In the genomic region with DNA sequence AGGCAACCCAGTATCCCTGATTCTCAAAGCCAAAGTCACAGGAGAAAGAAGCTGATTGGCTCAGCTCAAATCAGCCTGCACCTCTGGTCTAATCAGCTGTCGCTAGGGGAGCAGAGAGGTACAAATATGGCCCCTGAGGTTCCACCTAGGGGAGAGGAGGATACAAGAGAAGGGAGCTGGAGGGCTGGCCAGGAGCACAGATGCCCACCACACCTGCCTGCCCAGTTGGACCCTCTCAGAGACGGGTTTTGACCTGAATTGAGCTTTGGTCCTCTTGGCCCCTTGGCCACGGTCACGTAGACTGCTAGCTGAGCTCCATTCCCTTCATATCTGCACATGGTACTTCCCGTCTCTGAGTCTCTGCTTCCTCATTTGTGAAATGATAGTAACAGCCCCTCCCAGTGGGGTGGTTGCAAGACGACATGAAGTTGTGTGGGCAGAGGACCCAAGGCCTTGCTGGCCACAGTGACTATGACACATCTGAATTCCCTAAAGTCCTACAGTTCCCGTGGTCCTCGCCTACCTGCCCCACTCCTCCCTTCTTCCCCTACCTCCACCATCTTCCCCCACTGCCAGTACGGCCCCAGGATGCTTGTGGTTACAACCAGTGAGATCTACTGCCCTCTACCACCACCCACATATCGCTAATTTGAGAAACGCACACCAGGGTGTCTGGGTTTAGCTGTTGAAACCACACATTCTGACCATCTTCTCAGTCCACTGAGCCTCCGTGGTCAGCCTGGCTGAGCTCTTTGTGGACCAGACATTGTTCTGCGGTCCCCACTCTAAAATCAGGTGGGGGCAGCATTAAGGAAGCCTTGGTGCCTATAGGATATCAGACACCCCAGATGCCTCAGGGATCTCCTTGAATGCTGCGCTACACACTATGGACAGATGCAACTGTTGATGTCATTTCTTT, we compare ENCODE assay signal across 8 cellular contexts.
DNase-seq lines count a peak whose midpoint lies in the region; ATAC-seq and TF ChIP-seq lines count a peak whose summit lies in the region.

No MANE protein-coding gene starts in this region.

- no peaks in the 10 kb centered on the region for H3F3A ChIP-seq in OCI-LY1 (ENCODE audit: insufficient read depth, low read length)
- H3F3A ChIP-seq in GM23338 (replicated peaks; ENCODE audit: low read depth) = no peaks in the 10 kb centered on the region

- H3K36me3 ChIP-seq in OCI-LY1 (ENCODE audit: insufficient read depth, low read length) = no peaks in the 10 kb centered on the region
- no peaks in the 10 kb centered on the region for H3K36me3 ChIP-seq in GM23338 (ENCODE audit: insufficient read depth)
- H3K36me3 ChIP-seq in MG63 = no peaks in the 10 kb centered on the region

- H4K20me1 ChIP-seq in OCI-LY1 (ENCODE audit: insufficient read depth, low read length) = no peaks in the 10 kb centered on the region
- H4K20me1 ChIP-seq in GM23338 (replicated peaks; ENCODE audit: insufficient read depth) = no peaks in the 10 kb centered on the region

- ATAC-seq in GM18861 (IDR thresholded peaks at IDR 0.05; ENCODE audit: unreplicated experiment) (peak; percentile 37), HG02678 (IDR thresholded peaks at IDR 0.05; ENCODE audit: unreplicated experiment) (peak; percentile 54), memory B cell (ENCODE audit: low read depth) (peak; percentile 92), GM23338 (no peak)

- TF ChIP-seq CTCF in OCI-LY1 (IDR thresholded peaks at IDR 0.05; ENCODE audit: low read length) (peak; percentile 4; the same call in 1 of the 2 replicates), GM23338 (conservative IDR thresholded peaks at IDR 0.05; ENCODE audit: low read depth in 2 of 2) (no peak)

- H3K4me2 ChIP-seq in OCI-LY1 (ENCODE audit: low read length) (peak overlapping the region; percentile 58), GM23338 (no peak overlapping the region)

- peaks cover 10% of the 10 kb centered on the region for H3K9me3 Mint-ChIP-seq in memory B cell
- H3K9me3 Mint-ChIP-seq in GM23338 = peaks cover 17% of the 10 kb centered on the region

- H3K4me3 ChIP-seq in OCI-LY1 (ENCODE audit: low read depth, low read length, poor library complexity, severe bottlenecking) (peak overlapping the region; percentile 33), GM23338 (no peak overlapping the region), MG63 (no peak overlapping the region)

- H3K27ac Mint-ChIP-seq in memory B cell (peak overlapping the region; percentile 95), GM23338 (no peak overlapping the region)

- peak; percentile 58 to 72 for DNase-seq in memory B cell (ENCODE audit: low spot score in 2 of 2)
- no peak for DNase-seq in NCI-H345 treated with DMSO at 0.1 percent for 48 hours (lab: John Stamatoyannopoulos, UW; ENCODE audit: unreplicated experiment)
- DNase-seq in NCI-H526 treated with DMSO at 0.1 percent for 48 hours (lab: John Stamatoyannopoulos, UW) = no peak
- no peak for DNase-seq in GM23338 (ENCODE audit: low spot score)
- no peak for DNase-seq in MG63

- peaks cover 14% of the 10 kb centered on the region for H3K36me3 Mint-ChIP-seq in memory B cell
- peaks cover 5% of the 10 kb centered on the region; the same call in 1 of the 3 replicates for H3K36me3 Mint-ChIP-seq in GM23338 (ENCODE audit: low read depth)

- H3K9ac ChIP-seq in OCI-LY1 (ENCODE audit: low read length) = no peak overlapping the region

- H3K27me3 ChIP-seq in OCI-LY1 (ENCODE audit: insufficient read depth, low read length) = peaks cover 4% of the 10 kb centered on the region; the same call in 1 of the 2 replicates
- no peaks in the 10 kb centered on the region for H3K27me3 ChIP-seq in GM23338 (ENCODE audit: insufficient read depth)
- no peaks in the 10 kb centered on the region for H3K27me3 ChIP-seq in MG63

- peaks cover 47% of the 10 kb centered on the region for H3K4me1 Mint-ChIP-seq in memory B cell
- H3K4me1 Mint-ChIP-seq in GM23338 = peaks cover 2% of the 10 kb centered on the region; the same call in 2 of the 3 replicates

- H3K27me3 Mint-ChIP-seq in memory B cell (no peaks in the 10 kb centered on the region), GM23338 (ENCODE audit: insufficient read depth, low read depth, poor library complexity) (no peaks in the 10 kb centered on the region)

- H2AFZ ChIP-seq in OCI-LY1 (ENCODE audit: low read length) (no peak overlapping the region), GM23338 (no peak overlapping the region)

- H3K4me1 ChIP-seq in OCI-LY1 (ENCODE audit: insufficient read depth, low read length, severe bottlenecking) (peaks cover 14% of the 10 kb centered on the region), GM23338 (ENCODE audit: insufficient read depth) (no peaks in the 10 kb centered on the region)

- H3K9me2 ChIP-seq in OCI-LY1 (ENCODE audit: low read depth, low read length) (no peaks in the 10 kb centered on the region), GM23338 (ENCODE audit: insufficient read depth) (0 out of 2 replicates have a peak, but pooled peaks cover 5% of the 10 kb centered on the region)

- H3K79me2 ChIP-seq in OCI-LY1 (ENCODE audit: insufficient read depth, low read length) (no peaks in the 10 kb centered on the region), GM23338 (replicated peaks; ENCODE audit: insufficient read depth) (no peaks in the 10 kb centered on the region)

- H3K27ac ChIP-seq in OCI-LY1 (ENCODE audit: low read depth, low read length, poor library complexity, severe bottlenecking) (no peak overlapping the region), GM23338 (ENCODE audit: low read depth) (no peak overlapping the region)

- H3K4me3 Mint-ChIP-seq in memory B cell (peak overlapping the region; percentile 70), GM23338 (no peak overlapping the region)

- H3K9me3 ChIP-seq in OCI-LY1 (ENCODE audit: low read length) = peaks cover 3% of the 10 kb centered on the region
- H3K9me3 ChIP-seq in MG63 = peaks cover 2% of the 10 kb centered on the region

TF ChIP-seq in GM23338, 12 proteins besides CTCF, POLR2A, EP300 and RAD21:
- TF ChIP-seq EZH2phosphoT487 (IDR thresholded peaks at IDR 0.05; ENCODE audit: unreplicated experiment) (no peak), ZNF114 (CRISPR knock-in tag; IDR thresholded peaks at IDR 0.05) (no peak), STAT1 (IDR thresholded peaks at IDR 0.05; ENCODE audit: unreplicated experiment) (no peak), JUNB (IDR thresholded peaks at IDR 0.05; ENCODE audit: unreplicated experiment) (no peak), NANOG (IDR thresholded peaks at IDR 0.05; ENCODE audit: borderline replicate concordance) (no peak), EZH2 (IDR thresholded peaks at IDR 0.05; ENCODE audit: low read depth, unreplicated experiment) (no peak), ZNF331 (CRISPR knock-in tag; IDR thresholded peaks at IDR 0.05; ENCODE audit: low read depth) (no peak), CREB1 (CRISPR knock-in tag; IDR thresholded peaks at IDR 0.05; ENCODE audit: low read depth) (no peak)
- TF ChIP-seq, protein P1, sequence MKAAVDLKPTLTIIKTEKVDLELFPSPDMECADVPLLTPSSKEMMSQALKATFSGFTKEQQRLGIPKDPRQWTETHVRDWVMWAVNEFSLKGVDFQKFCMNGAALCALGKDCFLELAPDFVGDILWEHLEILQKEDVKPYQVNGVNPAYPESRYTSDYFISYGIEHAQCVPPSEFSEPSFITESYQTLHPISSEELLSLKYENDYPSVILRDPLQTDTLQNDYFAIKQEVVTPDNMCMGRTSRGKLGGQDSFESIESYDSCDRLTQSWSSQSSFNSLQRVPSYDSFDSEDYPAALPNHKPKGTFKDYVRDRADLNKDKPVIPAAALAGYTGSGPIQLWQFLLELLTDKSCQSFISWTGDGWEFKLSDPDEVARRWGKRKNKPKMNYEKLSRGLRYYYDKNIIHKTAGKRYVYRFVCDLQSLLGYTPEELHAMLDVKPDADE (IDR thresholded peaks at IDR 0.05) = no peak

Comparison
In these comparisons a context has a peak if more than half of its experiments do, and no peak if none do; other contexts are left out.
1. DNase-seq: peak in memory B cell (2 of 2); none in NCI-H345 treated with DMSO at 0.1 percent for 48 hours (single experiment), NCI-H526 treated with DMSO at 0.1 percent for 48 hours (single experiment), GM23338 (single experiment) and MG63 (single experiment).